Comparison of ENCODE assay signal across 21 cellular contexts in the genomic region with DNA sequence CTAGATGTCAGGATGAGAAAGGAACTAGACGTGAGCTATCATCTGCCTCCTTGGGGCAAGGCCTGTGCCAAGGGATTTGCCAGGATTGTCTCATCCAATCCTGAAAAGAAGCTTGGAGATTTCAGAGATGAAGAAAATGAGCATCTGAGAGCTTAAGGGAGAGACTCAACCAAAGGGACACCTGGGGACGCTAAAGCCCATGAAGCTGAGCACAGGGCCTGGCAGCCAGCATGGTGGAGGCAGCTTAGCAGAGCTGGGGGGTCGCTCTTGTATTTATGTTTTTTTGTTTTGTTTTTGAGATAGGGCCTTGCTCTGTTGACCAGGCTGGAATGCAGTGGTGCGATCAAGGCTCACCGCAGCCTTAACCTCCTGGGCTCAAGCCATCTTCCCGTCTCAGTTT. TPM values are rescaled to one million over a fixed set of nuclear protein-coding genes. Genes with fewer than 3 reads are reported as not detected.
"Had no signal": no experiment of that assay in that cellular context is flagged by ENCODE, and none has a peak within 500 bp of the region (broad histone marks: within the 10 kb centered on the region; RNA-seq: fewer than 3 reads in every experiment).

No MANE protein-coding gene starts in this region.

- H3K27ac ChIP-seq: dorsolateral prefrontal cortex, prostate gland, vagina had no signal

- H3K4me3 Mint-ChIP-seq: memory B cell, natural killer cell had no signal

- H3K36me3 Mint-ChIP-seq: memory B cell, natural killer cell had no signal

- H3K9me3 ChIP-seq: prostate gland, tibial artery, vagina had no signal

- DNase-seq: activated CD4-positive, alpha-beta T cell treated with anti-CD3 and anti-CD28 coated beads for 1 hour; activated CD4-positive, alpha-beta T cell treated with anti-CD3 and anti-CD28 coated beads, Interleukin-2, amount 50 U/mL, for 48 hours; activated effector memory CD4-positive, alpha-beta T cell treated with Interleukin-2 at 50 U/mL for 16 hours; activated naive CD4-positive, alpha-beta T cell treated with anti-CD3 and anti-CD28 coated beads, Interleukin-2, amount 50 U/mL, for 16 hours; activated T-cell treated with anti-CD3 and anti-CD28 coated beads, Interleukin-2, amount 50 U/mL, for 1 hour; dorsolateral prefrontal cortex; islet precursor cell; left ventricle myocardium superior; natural killer cell; right cardiac atrium; small intestine; stimulated activated CD4-positive, alpha-beta T cell treated with anti-CD3 and anti-CD28 coated beads, Interleukin-4, amount 100 ng/mL, for 24 hours; stimulated activated naive CD4-positive, alpha-beta T cell; T1000; tibial artery had no signal

- H2AFZ ChIP-seq: hepatocyte had no signal

- H3K4me1 Mint-ChIP-seq: memory B cell had no signal

- H3K36me3 ChIP-seq: cardiac muscle cell, prostate gland, tibial artery, vagina had no signal

- H3K27me3 ChIP-seq: cardiac muscle cell, dorsolateral prefrontal cortex, hepatocyte, tibial artery, vagina had no signal

- H3K9me3 Mint-ChIP-seq: memory B cell, natural killer cell had no signal

- H3K4me2 ChIP-seq: hepatocyte had no signal

- H3K4me3 ChIP-seq: cardiac muscle cell, dorsolateral prefrontal cortex, hepatocyte, prostate gland, tibial artery, vagina had no signal

- H3K27ac Mint-ChIP-seq: memory B cell, natural killer cell had no signal

RNA-seq across cellular contexts. Expression of a gene that starts 55.6 kb away (rescaled TPM):
- total RNA-seq: natural killer cell, osteoblast had no signal
- polyA plus RNA-seq: hepatocyte had no signal
